10 cellular contexts compared by ENCODE assay signal in genomic region chr10:132577350-132578005, GRCh38. TPM values are rescaled to one million over a fixed set of nuclear protein-coding genes. Genes with fewer than 3 reads are reported as not detected.
DNase-seq lines count a peak whose midpoint lies in the region; ATAC-seq and TF ChIP-seq lines count a peak whose summit lies in the region.
"Had no signal": no experiment of that assay in that cellular context is flagged by ENCODE, and none has a peak within 500 bp of the region (broad histone marks: within the 10 kb centered on the region; RNA-seq: fewer than 3 reads in every experiment).

No MANE protein-coding gene starts in this region.

- peak overlapping the region in 2 of 5 donors; percentile 12 to 17 for H3K4me3 Mint-ChIP-seq in immature natural killer cell

- TF ChIP-seq EP300 in sigmoid colon (IDR thresholded peaks at IDR 0.05), result no peak

- H3K27me3 ChIP-seq in H7 (ENCODE audit: control insufficient read depth, insufficient read depth, low read length), result no peaks in the 10 kb centered on the region
- H3K27me3 ChIP-seq in adrenal gland, result no peaks in the 10 kb centered on the region
- no peaks in the 10 kb centered on the region for H3K27me3 ChIP-seq in sigmoid colon

- H3K36me3 ChIP-seq in H7 (replicated peaks; ENCODE audit: control insufficient read depth, insufficient read depth, low read length) (no peaks in the 10 kb centered on the region), adrenal gland (replicated peaks in 1 of 2) (no peaks in the 10 kb centered on the region), sigmoid colon (no peaks in the 10 kb centered on the region)

- intact Hi-C loops in adrenal gland (cut with DNase I), result loop anchor here in 1 of 2 donors (5.0 kb wide), 1 partner anchor 120 kb away; no protein-coding TSS in a partner anchor
- intact Hi-C loops in sigmoid colon (cut with DNase I), result loop anchor here (2.0 to 5.0 kb wide), 2 partner anchors 55 to 119 kb away; no protein-coding TSS in a partner anchor

- H3K27ac ChIP-seq in adrenal gland, result no peak overlapping the region
- H3K27ac ChIP-seq in sigmoid colon, result peak overlapping the region in 3 of 4 donors; percentile 39 to 77 (median 55)

- peaks cover 13 to 15% (median 15%) of the 10 kb centered on the region in 3 donors for H3K27me3 Mint-ChIP-seq in immature natural killer cell (ENCODE audit: low read depth in 3 of 3)
- H3K27me3 Mint-ChIP-seq: naive thymus-derived CD4-positive, alpha-beta T cell had no signal

- H3K9me3 Mint-ChIP-seq in immature natural killer cell, result no peaks in the 10 kb centered on the region

- no peak for ATAC-seq in GM21825 (IDR thresholded peaks at IDR 0.05; ENCODE audit: unreplicated experiment)
- ATAC-seq: naive thymus-derived CD4-positive, alpha-beta T cell had no signal

- peak in 4 of 6 experiments; percentile 35 to 48 (median 45) for TF ChIP-seq CTCF in adrenal gland (IDR thresholded peaks at IDR 0.05)
- peak in 2 of 4 experiments; percentile 17 to 20 for TF ChIP-seq CTCF in sigmoid colon (IDR thresholded peaks at IDR 0.05)

- H3K36me3 Mint-ChIP-seq in immature natural killer cell, result peaks cover 0 to 3% (median 0%) of the 10 kb centered on the region in 3 donors

- WGBS in adrenal gland, 4 donors, result 64 to 80% (median 74%) methylated on average over 8 to 16 of the region's 16 CpGs
- WGBS in sigmoid colon, 2 donors, result 90% methylated on average over 16 of the region's 16 CpGs

- no peak for TF ChIP-seq POLR2A in adrenal gland (IDR thresholded peaks at IDR 0.05)
- TF ChIP-seq POLR2A in sigmoid colon (IDR thresholded peaks at IDR 0.05), result no peak

- H3K4me1 ChIP-seq in adrenal gland (replicated peaks in 1 of 2) (peaks cover 0 to 35% of the 10 kb centered on the region in 2 donors), sigmoid colon (peaks cover 0 to 70% (median 62%) of the 10 kb centered on the region in 4 donors)

- H3K4me1 Mint-ChIP-seq in immature natural killer cell, result peaks cover 10 to 47% of the 10 kb centered on the region in 2 donors

- no peaks in the 10 kb centered on the region for H3K9me3 ChIP-seq in adrenal gland (replicated peaks in 1 of 3)
- no peaks in the 10 kb centered on the region for H3K9me3 ChIP-seq in sigmoid colon

- H3K4me3 ChIP-seq in H7 (ENCODE audit: insufficient read depth, low read depth, low read length), result no peak overlapping the region
- H3K4me3 ChIP-seq in adrenal gland, result no peak overlapping the region
- no peak overlapping the region for H3K4me3 ChIP-seq in sigmoid colon

- peak; percentile 42 for DNase-seq in H7
- peak in 4 of 7 donors; percentile 52 to 68 (median 57) for DNase-seq in adrenal gland
- no peak for DNase-seq in immature natural killer cell
- DNase-seq in sigmoid colon, result peak; percentile 75
- no peak for DNase-seq in activated gamma-delta T cell treated with Interleukin-2 at 50 U/mL for 16 hours
- no peak for DNase-seq in iPS-NIHi7 (ENCODE audit: extremely low spot score)
- DNase-seq in NK-92 treated with Interleukin-12 subunit alpha and Interleukin-12 subunit beta, amount 100 ng/mL, for 24 hours (lab: John Stamatoyannopoulos, UW), result no peak
- DNase-seq: naive thymus-derived CD4-positive, alpha-beta T cell; NCI-H1105 had no signal

- peak overlapping the region in 5 of 6 donors; percentile 31 to 95 (median 66) for H3K27ac Mint-ChIP-seq in immature natural killer cell

RNA-seq across cellular contexts. Expression of gene INPP5A, which starts 39.9 kb away (rescaled TPM):
- total RNA-seq in H7 (2014; rRNA removed; shearing (Covaris generic)), result 21.0 and 29.2 TPM in 2 replicates
- total RNA-seq in adrenal gland (10 to 100 TPM; 25.9 to 62.9 (median 42.6) TPM), sigmoid colon (100 to 1,000 TPM; 100 to 132 (median 112) TPM)
- polyA plus RNA-seq in adrenal gland (10 to 100 TPM; 13.5 to 15.3 (median 14.1) TPM), immature natural killer cell (1 to 10 TPM in 1 of 3 donors, under 1 TPM in 2; 0.30 to 1.7 (median 0.48) TPM), sigmoid colon (10 to 100 TPM; 17.6 to 21.0 (median 20.3) TPM)

Comparison
In these comparisons a context has a peak if more than half of its experiments do, and no peak if none do; other contexts are left out.
1. DNase-seq: peak in H7 (single experiment), adrenal gland (4 of 7) and sigmoid colon (single experiment); none in immature natural killer cell (0 of 3), activated gamma-delta T cell treated with Interleukin-2 at 50 U/mL for 16 hours (single experiment), iPS-NIHi7 (single experiment) and NK-92 treated with Interleukin-12 subunit alpha and Interleukin-12 subunit beta, amount 100 ng/mL, for 24 hours (single experiment).
2. H3K27ac ChIP-seq: peak in sigmoid colon (3 of 4); none in adrenal gland (0 of 5).